In the genomic region with DNA sequence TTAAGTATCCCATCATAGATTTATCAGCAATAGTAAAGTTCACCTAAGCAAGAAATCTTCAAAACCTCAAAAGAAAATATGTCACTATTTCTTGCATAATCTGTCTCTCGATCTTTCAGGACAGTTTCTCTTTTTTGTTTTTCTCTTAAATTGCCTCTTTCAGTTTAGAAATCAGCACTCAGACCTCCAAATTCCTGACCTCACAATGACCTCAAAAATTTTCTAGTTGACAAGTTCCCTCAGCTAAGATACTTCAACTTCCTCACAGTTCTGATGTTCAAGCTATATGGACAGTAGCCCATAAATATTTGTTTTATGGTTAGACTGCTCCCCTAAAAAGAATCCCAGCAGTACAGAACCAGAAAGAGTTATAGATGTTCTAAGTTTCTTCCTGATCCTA, we compare ENCODE assay signal across 15 cellular contexts. TPM values are rescaled to one million over a fixed set of nuclear protein-coding genes. Genes with fewer than 3 reads are reported as not detected.
DNase-seq lines count a peak whose midpoint lies in the region; ATAC-seq and TF ChIP-seq lines count a peak whose summit lies in the region.
"Had no signal": no experiment of that assay in that cellular context is flagged by ENCODE, and none has a peak within 500 bp of the region (broad histone marks: within the 10 kb centered on the region; RNA-seq: fewer than 3 reads in every experiment).

No MANE protein-coding gene starts in this region.

- H3K4me1 Mint-ChIP-seq in activated T-cell treated with anti-CD3 and anti-CD28 coated beads, Interleukin-2, amount 50 U/mL, for 4 hours (ENCODE audit: low read depth) = no peaks in the 10 kb centered on the region
- peaks cover 3% of the 10 kb centered on the region for H3K4me1 Mint-ChIP-seq in progenitor cell of endocrine pancreas (ENCODE audit: low read depth)

- peaks cover 35% of the 10 kb centered on the region for H3K4me1 ChIP-seq in SJSA1 (replicated peaks)

- intact Hi-C loops in posterior cingulate gyrus (cut with DNase I) = no loop called here

- no peak overlapping the region for H3K27ac Mint-ChIP-seq in progenitor cell of endocrine pancreas
- H3K27ac Mint-ChIP-seq: CD4-positive, alpha-beta T cell; T-helper 1 cell treated with Interleukin-12 subunit alpha and Interleukin-12 subunit beta and Interleukin-4 antibody, amounts not matched to agents 30 μg/mL and 1 μg/mL, for 36 hours had no signal

- H3K36me3 ChIP-seq in SJSA1 = no peaks in the 10 kb centered on the region
- H3K36me3 ChIP-seq: thyroid gland had no signal

- no peaks in the 10 kb centered on the region for H3K9me3 Mint-ChIP-seq in activated T-cell treated with anti-CD3 and anti-CD28 coated beads, Interleukin-2, amount 50 U/mL, for 4 hours
- no peaks in the 10 kb centered on the region for H3K9me3 Mint-ChIP-seq in progenitor cell of endocrine pancreas (ENCODE audit: low read depth)
- H3K9me3 Mint-ChIP-seq: CD4-positive, alpha-beta T cell; T-helper 1 cell treated with Interleukin-12 subunit alpha and Interleukin-12 subunit beta and Interleukin-4 antibody, amounts not matched to agents 30 μg/mL and 1 μg/mL, for 36 hours had no signal

- H3K4me3 Mint-ChIP-seq in activated T-cell treated with anti-CD3 and anti-CD28 coated beads, Interleukin-2, amount 50 U/mL, for 4 hours = no peak overlapping the region
- no peak overlapping the region for H3K4me3 Mint-ChIP-seq in progenitor cell of endocrine pancreas (ENCODE audit: low read depth)
- H3K4me3 Mint-ChIP-seq: CD4-positive, alpha-beta T cell; T-helper 1 cell treated with Interleukin-12 subunit alpha and Interleukin-12 subunit beta and Interleukin-4 antibody, amounts not matched to agents 30 μg/mL and 1 μg/mL, for 36 hours had no signal

- no peak for TF ChIP-seq CTCF in progenitor cell of endocrine pancreas (IDR thresholded peaks at IDR 0.05; ENCODE audit: unreplicated experiment)

- ATAC-seq in GM18858 (IDR thresholded peaks at IDR 0.05; ENCODE audit: unreplicated experiment) = peak; percentile 66
- ATAC-seq in HG02798 (IDR thresholded peaks at IDR 0.05; ENCODE audit: poor library complexity, unreplicated experiment) = peak; percentile 47
- no peak for ATAC-seq in activated T-cell treated with anti-CD3 and anti-CD28 coated beads, Interleukin-2, amount 50 U/mL, for 4 hours
- no peak for ATAC-seq in HG03521 (IDR thresholded peaks at IDR 0.05; ENCODE audit: unreplicated experiment)
- ATAC-seq: esophagus mucosa had no signal

- H3K4me3 ChIP-seq in SJSA1 = no peak overlapping the region
- H3K4me3 ChIP-seq: thyroid gland had no signal

- DNase-seq in SJSA1 (ENCODE audit: low read depth in 1 of 2, low spot score in 2 of 2) (no peak), iris pigment epithelial cell (ENCODE audit: low read depth) (peak; percentile 78), progenitor cell of endocrine pancreas (ENCODE audit: low spot score, unreplicated experiment) (no peak), posterior cingulate gyrus (no peak)
- no peak for DNase-seq in activated T-cell treated with anti-CD3 and anti-CD28 coated beads, Interleukin-2, amount 50 U/mL, for 4 hours
- DNase-seq: CD4-positive, alpha-beta T cell; Kasumi-1; NCI-H526 treated with DMSO at 0.1 percent for 48 hours; thyroid gland had no signal

- H3K27me3 ChIP-seq in SJSA1 (replicated peaks) = no peaks in the 10 kb centered on the region
- H3K27me3 ChIP-seq: thyroid gland had no signal

- peak overlapping the region; percentile 28 for H3K27ac ChIP-seq in SJSA1
- H3K27ac ChIP-seq: thyroid gland had no signal

- no peaks in the 10 kb centered on the region for H3K9me3 ChIP-seq in SJSA1 (replicated peaks)
- H3K9me3 ChIP-seq: thyroid gland had no signal

- H3K27me3 Mint-ChIP-seq in activated T-cell treated with anti-CD3 and anti-CD28 coated beads, Interleukin-2, amount 50 U/mL, for 4 hours (ENCODE audit: low read depth) = no peaks in the 10 kb centered on the region
- no peaks in the 10 kb centered on the region for H3K27me3 Mint-ChIP-seq in progenitor cell of endocrine pancreas
- H3K27me3 Mint-ChIP-seq: CD4-positive, alpha-beta T cell had no signal

- H3K36me3 Mint-ChIP-seq in activated T-cell treated with anti-CD3 and anti-CD28 coated beads, Interleukin-2, amount 50 U/mL, for 4 hours (ENCODE audit: insufficient read depth) = peaks cover 2% of the 10 kb centered on the region
- peaks cover 20% of the 10 kb centered on the region for H3K36me3 Mint-ChIP-seq in progenitor cell of endocrine pancreas (ENCODE audit: insufficient read depth)

RNA-seq across cellular contexts. Expression of gene SLC24A5, which starts 24.1 kb away (rescaled TPM):
- total RNA-seq in SJSA1 (2014; rRNA removed; shearing (Covaris generic)) = not detected in 2 replicates
- not detected for total RNA-seq in activated T-cell treated with anti-CD3 and anti-CD28 coated beads, Interleukin-2, amount 50 U/mL, for 4 hours
- not detected in 2 replicates for total RNA-seq in progenitor cell of endocrine pancreas
- total RNA-seq: CD4-positive, alpha-beta T cell; esophagus mucosa; pulmonary artery endothelial cell; thyroid gland had no signal

RNA-seq across cellular contexts. Expression of gene MYEF2, which starts 33.2 kb away (rescaled TPM):
- 4.4 and 7.1 TPM in 2 replicates for total RNA-seq in SJSA1 (2014; rRNA removed; shearing (Covaris generic))
- 1 to 10 TPM; 6.3 to 8.4 (median 7.6) TPM for total RNA-seq in activated T-cell treated with anti-CD3 and anti-CD28 coated beads, Interleukin-2, amount 50 U/mL, for 4 hours
- total RNA-seq in progenitor cell of endocrine pancreas = 126 and 128 TPM in 2 replicates

RNA-seq across cellular contexts. Expression of gene CTXN2, which starts 46.6 kb away (rescaled TPM):
- not detected in 2 replicates for total RNA-seq in SJSA1 (2014; rRNA removed; shearing (Covaris generic))
- total RNA-seq in activated T-cell treated with anti-CD3 and anti-CD28 coated beads, Interleukin-2, amount 50 U/mL, for 4 hours = not detected
- 0.16 and 0.38 TPM in 2 replicates for total RNA-seq in progenitor cell of endocrine pancreas
- total RNA-seq: CD4-positive, alpha-beta T cell; esophagus mucosa; thyroid gland had no signal

Comparison
In these comparisons a context has a peak if more than half of its experiments do, and no peak if none do; other contexts are left out.
1. ATAC-seq: peak in GM18858 (single experiment) and HG02798 (single experiment); none in activated T-cell treated with anti-CD3 and anti-CD28 coated beads, Interleukin-2, amount 50 U/mL, for 4 hours (0 of 2) and HG03521 (single experiment).
2. RNA of gene MYEF2, which starts 33.2 kb away (total RNA-seq): 126 to 128 TPM in progenitor cell of endocrine pancreas; 6.3 to 8.4 TPM in activated T-cell treated with anti-CD3 and anti-CD28 coated beads, Interleukin-2, amount 50 U/mL, for 4 hours and 4.4 to 7.1 TPM in SJSA1; every median in the first group is over 10 times any median in the second.